18 cellular contexts compared by ENCODE assay signal in the genomic region with DNA sequence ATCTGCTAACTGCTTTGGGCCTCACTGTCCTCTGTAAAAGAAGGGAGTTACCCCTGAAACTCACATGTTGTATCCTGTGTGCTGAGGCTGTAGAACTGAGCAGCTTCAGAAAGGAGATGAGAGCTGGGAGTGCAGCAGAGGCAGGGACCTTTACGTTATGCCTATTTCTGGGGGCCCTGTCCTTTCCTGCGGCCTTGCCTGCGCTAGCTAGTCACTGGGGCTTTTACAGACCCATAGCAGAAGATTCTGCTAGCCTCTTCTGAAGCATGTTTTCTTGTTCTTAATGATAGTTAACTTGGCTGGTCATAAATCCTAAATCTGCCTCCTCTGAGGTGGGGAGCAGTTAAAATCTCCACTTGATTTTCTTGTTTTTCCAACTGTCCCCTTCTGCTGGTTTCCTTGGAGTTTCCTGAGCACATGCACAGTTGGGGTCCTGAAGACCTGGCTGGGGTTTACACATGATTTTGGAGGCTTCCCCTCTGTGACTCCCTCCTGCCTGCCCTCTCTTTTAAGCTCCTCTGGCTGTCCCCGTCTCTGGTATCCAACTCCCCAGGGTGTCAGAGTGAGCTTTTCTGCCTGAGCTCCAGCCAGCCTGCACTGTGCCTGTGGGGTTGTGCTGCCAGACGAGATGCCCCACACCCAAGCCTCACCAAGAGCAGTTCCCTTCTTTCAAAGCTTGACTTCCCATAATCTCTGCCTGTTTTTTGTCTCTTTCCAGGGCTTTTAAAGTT.
DNase-seq lines count a peak whose midpoint lies in the region; ATAC-seq and TF ChIP-seq lines count a peak whose summit lies in the region.
"Had no signal": no experiment of that assay in that cellular context is flagged by ENCODE, and none has a peak within 500 bp of the region (broad histone marks: within the 10 kb centered on the region; RNA-seq: fewer than 3 reads in every experiment).

No MANE protein-coding gene starts in this region.

- TF ChIP-seq POLR2A in ovary (IDR thresholded peaks at IDR 0.05) = no peak

- peaks cover 5% of the 10 kb centered on the region for H3K36me3 Mint-ChIP-seq in glutamatergic neuron (ENCODE audit: unreplicated experiment)
- H3K36me3 Mint-ChIP-seq: mesothelial cell of epicardium had no signal

- TF ChIP-seq CTCF in left ventricle myocardium inferior (IDR thresholded peaks at IDR 0.05; ENCODE audit: borderline replicate concordance) (no peak), glutamatergic neuron (IDR thresholded peaks at IDR 0.05; ENCODE audit: partially characterized antibody, unreplicated experiment) (no peak), dorsolateral prefrontal cortex (IDR thresholded peaks at IDR 0.05 in 54 of 56, conservative IDR thresholded peaks at IDR 0.05 in 2 of 56; ENCODE audit: low read depth in 1 of 56, partially characterized antibody in 56 of 56) (no peak), ovary (IDR thresholded peaks at IDR 0.05) (no peak)

- H3K9me3 Mint-ChIP-seq in glutamatergic neuron (ENCODE audit: unreplicated experiment) = no peaks in the 10 kb centered on the region
- H3K9me3 Mint-ChIP-seq: activated CD4-positive, alpha-beta memory T cell treated with anti-CD3 and anti-CD28 coated beads, Interleukin-2, amount 10 ng/mL, durations not matched to agents 7 days and 5 days; activated T-helper 17 cell treated with anti-CD3 and anti-CD28 coated beads, Interleukin-2, amount 50 U/mL, for 72 hours had no signal

- H3K4me3 Mint-ChIP-seq in glutamatergic neuron (ENCODE audit: unreplicated experiment) = peak overlapping the region; percentile 73
- H3K4me3 Mint-ChIP-seq: activated CD4-positive, alpha-beta memory T cell treated with anti-CD3 and anti-CD28 coated beads, Interleukin-2, amount 10 ng/mL, durations not matched to agents 7 days and 5 days; activated T-helper 17 cell treated with anti-CD3 and anti-CD28 coated beads, Interleukin-2, amount 50 U/mL, for 72 hours; IgD-negative memory B cell; mesothelial cell of epicardium had no signal

- no peaks in the 10 kb centered on the region for H3K27me3 Mint-ChIP-seq in glutamatergic neuron (ENCODE audit: unreplicated experiment)

- H3K9me3 ChIP-seq in left ventricle myocardium inferior (replicated peaks) = peaks cover 5% of the 10 kb centered on the region
- no peaks in the 10 kb centered on the region for H3K9me3 ChIP-seq in ovary
- H3K9me3 ChIP-seq: SJSA1, stomach had no signal

- H3K27ac ChIP-seq in left ventricle myocardium inferior (replicated peaks) (no peak overlapping the region), dorsolateral prefrontal cortex (peak overlapping the region in 28 of 59 donors; percentile 5 to 74 (median 39)), ovary (no peak overlapping the region)
- H3K27ac ChIP-seq: SJSA1, stomach had no signal

- intact Hi-C loops in Right ventricle myocardium superior (cut with DNase I) (no loop called here), left ventricle myocardium inferior (cut with micrococcal nuclease) (no loop called here), sciatic nerve (cut with DNase I) (no loop called here), dorsolateral prefrontal cortex (cut with DNase I) (no loop called here), ovary (cut with DNase I) (no loop called here)

- H3K4me3 ChIP-seq in left ventricle myocardium inferior = no peak overlapping the region
- H3K4me3 ChIP-seq in dorsolateral prefrontal cortex = peak overlapping the region in 4 of 59 donors; percentile 35 to 58 (median 42)
- H3K4me3 ChIP-seq in ovary = no peak overlapping the region
- H3K4me3 ChIP-seq: SJSA1, stomach had no signal

- H3K36me3 ChIP-seq in left ventricle myocardium inferior (no peaks in the 10 kb centered on the region), ovary (no peaks in the 10 kb centered on the region)
- H3K36me3 ChIP-seq: SJSA1, stomach had no signal

- ATAC-seq in Right ventricle myocardium superior (ENCODE audit: poor library complexity) (peak; percentile 46), sciatic nerve (peak; percentile 48)
- ATAC-seq: activated T-helper 17 cell treated with anti-CD3 and anti-CD28 coated beads, Interleukin-2, amount 50 U/mL, for 72 hours had no signal

- H3K4me1 ChIP-seq in left ventricle myocardium inferior (no peaks in the 10 kb centered on the region), ovary (ENCODE audit: insufficient read depth) (no peaks in the 10 kb centered on the region)

- no peak for TF ChIP-seq EP300 in ovary (IDR thresholded peaks at IDR 0.05)

- H3K27ac Mint-ChIP-seq in glutamatergic neuron (ENCODE audit: unreplicated experiment) = no peak overlapping the region
- H3K27ac Mint-ChIP-seq: activated CD4-positive, alpha-beta memory T cell treated with anti-CD3 and anti-CD28 coated beads, Interleukin-2, amount 10 ng/mL, durations not matched to agents 7 days and 5 days; activated T-helper 17 cell treated with anti-CD3 and anti-CD28 coated beads, Interleukin-2, amount 50 U/mL, for 72 hours; IgD-negative memory B cell; mesothelial cell of epicardium had no signal

- H3K27me3 ChIP-seq in left ventricle myocardium inferior (ENCODE audit: low read depth) = no peaks in the 10 kb centered on the region
- H3K27me3 ChIP-seq in dorsolateral prefrontal cortex = no peaks in the 10 kb centered on the region
- H3K27me3 ChIP-seq in ovary = no peaks in the 10 kb centered on the region
- H3K27me3 ChIP-seq: SJSA1, stomach had no signal

- peaks cover 9% of the 10 kb centered on the region for H3K4me1 Mint-ChIP-seq in glutamatergic neuron (ENCODE audit: low read depth, unreplicated experiment)
- H3K4me1 Mint-ChIP-seq: activated CD4-positive, alpha-beta memory T cell treated with anti-CD3 and anti-CD28 coated beads, Interleukin-2, amount 10 ng/mL, durations not matched to agents 7 days and 5 days; activated T-helper 17 cell treated with anti-CD3 and anti-CD28 coated beads, Interleukin-2, amount 50 U/mL, for 72 hours; IgD-negative memory B cell had no signal

- 75 to 87% (median 84%) methylated on average over 5 of the region's 5 CpGs for WGBS in ovary, 3 donors

- DNase-seq in Right ventricle myocardium superior (no peak), left ventricle myocardium inferior (no peak), NCI-H82 (lab: John Stamatoyannopoulos, UW) (peak; percentile 66), glutamatergic neuron (peak; percentile 55), sciatic nerve (ENCODE audit: low spot score) (no peak), dorsolateral prefrontal cortex (no peak), AG08396 (ENCODE audit: low spot score) (no peak), ovary (no peak)
- DNase-seq: activated CD4-positive, alpha-beta memory T cell treated with anti-CD3 and anti-CD28 coated beads, Interleukin-2, amount 10 ng/mL, durations not matched to agents 7 days and 5 days; aorta; Calu3; dermis blood vessel endothelial cell; NCI-H1048; stomach had no signal

Comparison
In these comparisons a context has a peak if more than half of its experiments do, and no peak if none do; other contexts are left out.
1. DNase-seq: peak in NCI-H82 (single experiment) and glutamatergic neuron (single experiment); none in Right ventricle myocardium superior (single experiment), left ventricle myocardium inferior (single experiment), sciatic nerve (single experiment), dorsolateral prefrontal cortex (0 of 10), AG08396 (single experiment) and ovary (0 of 5).